ENCODE assay signal across 9 cellular contexts in genomic region chr17:79835953-79836951, GRCh38. TPM values are rescaled to one million over a fixed set of nuclear protein-coding genes. Genes with fewer than 3 reads are reported as not detected.
DNase-seq lines count a peak whose midpoint lies in the region; TF ChIP-seq lines count a peak whose summit lies in the region.
"Had no signal": no experiment of that assay in that cellular context is flagged by ENCODE, and none has a peak within 500 bp of the region (broad histone marks: within the 10 kb centered on the region; RNA-seq: fewer than 3 reads in every experiment).

No MANE protein-coding gene starts in this region.

- peaks cover 12% of the 10 kb centered on the region for H3K27me3 ChIP-seq in mammary epithelial cell (ENCODE audit: insufficient read depth, low read length)
- peaks cover 14 to 17% of the 10 kb centered on the region in 2 donors for H3K27me3 ChIP-seq in muscle layer of colon (ENCODE audit: control insufficient read depth in 1 of 2, insufficient read depth in 2 of 2, low read length in 2 of 2)
- H3K27me3 ChIP-seq in GM23248 (replicated peaks; ENCODE audit: insufficient read depth), result peaks cover 9% of the 10 kb centered on the region

- DNase-seq in NCI-H226, result peak; percentile 20
- DNase-seq in mammary epithelial cell, result no peak
- DNase-seq in GM13976 (ENCODE audit: low spot score), result no peak
- no peak for DNase-seq in DMS79 (lab: John Stamatoyannopoulos, UW)
- no peak for DNase-seq in hypothalamus (lab: John Stamatoyannopoulos, UW)
- DNase-seq in GM23248, result no peak

- TF ChIP-seq CTCF in mammary epithelial cell (conservative IDR thresholded peaks at IDR 0.05 in 1 of 2, IDR thresholded peaks at IDR 0.05 in 1 of 2; ENCODE audit: extremely low read depth in 1 of 2, insufficient read depth in 1 of 2, low read depth in 1 of 2, low read length in 2 of 2), result no peak
- no peak for TF ChIP-seq CTCF in GM13976 (IDR thresholded peaks at IDR 0.05; ENCODE audit: borderline replicate concordance, control extremely low read depth, extremely low read depth, insufficient read depth, missing control alignments)

- H3F3A ChIP-seq in GM23248 (ENCODE audit: insufficient read depth), result peaks cover 11% of the 10 kb centered on the region

- CTCF ChIA-PET in mammary epithelial cell (lab: Charles Lee; ENCODE audit: low non-redundant PET), result interaction anchor here (0.7 to 0.9 kb wide), 2 partner anchors 14 to 25 kb away, joined by 3 to 9 read pairs; no protein-coding TSS in a partner anchor

- no TSS peak for BruUV-seq in mammary epithelial cell (replicated peaks; lab: Mats Ljungman, UMichigan)

- H3K9ac ChIP-seq in mammary epithelial cell (ENCODE audit: insufficient read depth, low read length) (no peak overlapping the region), muscle layer of colon (ENCODE audit: low read length) (no peak overlapping the region), GM23248 (no peak overlapping the region)

- H3K9me3 ChIP-seq in mammary epithelial cell (replicated peaks; ENCODE audit: insufficient read depth, low read length) (no peaks in the 10 kb centered on the region), muscle layer of colon (ENCODE audit: low read length) (no peaks in the 10 kb centered on the region), GM23248 (ENCODE audit: low read depth) (no peaks in the 10 kb centered on the region)

- H3K4me1 ChIP-seq in mammary epithelial cell (ENCODE audit: insufficient read depth, low read length) (peaks cover 32% of the 10 kb centered on the region), muscle layer of colon (ENCODE audit: insufficient read depth, low read length) (peaks cover 44% of the 10 kb centered on the region), GM23248 (ENCODE audit: insufficient read depth) (peaks cover 6% of the 10 kb centered on the region; the same call in 1 of the 2 replicates)

- in situ Hi-C loops in mammary epithelial cell (cut with MboI; ENCODE audit: low sequenced_read_pairs in 2 of 2), result no loop called here
- in situ Hi-C loops in GM13976 (cut with MboI; ENCODE audit: low sequenced_read_pairs, unreplicated experiment), result no loop called here
- in situ Hi-C loops in GM23248 (cut with MboI), result no loop called here

- H3K4me3 ChIP-seq in GM08714 (ENCODE audit: low read length) (peak overlapping the region; percentile 31; the same call in 1 of the 2 replicates), mammary epithelial cell (replicated peaks in 1 of 3; ENCODE audit: insufficient read depth in 1 of 3, low read depth in 2 of 3, low read length in 3 of 3) (peak overlapping the region; percentile 71 to 86 (median 85)), muscle layer of colon (ENCODE audit: low read depth in 1 of 2, low read length in 2 of 2) (peak overlapping the region; percentile 29 to 81), GM23248 (no peak overlapping the region)

- H3K27ac ChIP-seq in mammary epithelial cell (ENCODE audit: insufficient read depth, low read depth, low read length) (peak overlapping the region; percentile 9), muscle layer of colon (ENCODE audit: low read depth, low read length) (no peak overlapping the region), GM23248 (no peak overlapping the region)
- H3K27ac ChIP-seq: SJSA1 had no signal

- H3K79me2 ChIP-seq in mammary epithelial cell (ENCODE audit: insufficient read depth, low read length), result peaks cover 42% of the 10 kb centered on the region
- peaks cover 39% of the 10 kb centered on the region for H3K79me2 ChIP-seq in GM23248 (ENCODE audit: insufficient read depth)

- H2AFZ ChIP-seq in mammary epithelial cell (ENCODE audit: low read depth, low read length) (no peak overlapping the region), GM23248 (no peak overlapping the region)

- peak overlapping the region; percentile 100 for H3K4me2 ChIP-seq in mammary epithelial cell (ENCODE audit: insufficient read depth, low read depth, low read length)
- no peak overlapping the region for H3K4me2 ChIP-seq in GM23248 (ENCODE audit: unreplicated experiment)

- no peaks in the 10 kb centered on the region for H4K20me1 ChIP-seq in mammary epithelial cell (ENCODE audit: insufficient read depth, low read length)
- no peaks in the 10 kb centered on the region for H4K20me1 ChIP-seq in GM23248 (ENCODE audit: insufficient read depth)

- intact Hi-C loops in mammary epithelial cell (cut with micrococcal nuclease), result loop anchor here (5.0 kb wide), 2 partner anchors 39 to 136 kb away; partner anchors contain the start of gene CBX8

- no peaks in the 10 kb centered on the region for H3K9me2 ChIP-seq in GM23248 (ENCODE audit: insufficient read depth)

- 30% methylated on average over 33 of the region's 42 CpGs for WGBS in mammary epithelial cell (ENCODE audit: low coverage, missing lambda C conversion rate)
- 82 to 83% methylated on average over 40 of the region's 42 CpGs for WGBS in GM23248 (ENCODE audit: low coverage in 1 of 2, low lambda C conversion rate in 2 of 2, missing lambda C conversion rate in 2 of 2), 2 experiments

- dilution Hi-C loops in mammary epithelial cell (cut with HindIII; ENCODE audit: low sequenced_read_pairs), result loop anchor here (5.0 kb wide), 1 partner anchor 56 kb away; no protein-coding TSS in a partner anchor

- H3K36me3 ChIP-seq in mammary epithelial cell (ENCODE audit: insufficient read depth, low read length) (no peaks in the 10 kb centered on the region), muscle layer of colon (ENCODE audit: insufficient read depth, low read length) (peaks cover 8% of the 10 kb centered on the region), GM23248 (ENCODE audit: low read depth) (peaks cover 7% of the 10 kb centered on the region; the same call in 1 of the 2 replicates)

RNA-seq across cellular contexts. Expression of gene CBX4, which starts 3.0 kb away (rescaled TPM):
- total RNA-seq in mammary epithelial cell, result 10 to 100 TPM; 28.5 to 34.7 TPM
- polyA plus RNA-seq in mammary epithelial cell (11.2 TPM), GM23248 (2016; fragmentation: Nextera tagmentation; extraction: Ambion mirVana) (1.2 and 1.4 TPM in 2 replicates)
- polyA minus RNA-seq in mammary epithelial cell, result 2.2 TPM
- total RNA-seq in GM23248 (2014; rRNA removed; shearing (Covaris generic)), result 11.4 and 18.9 TPM in 2 replicates

RNA-seq across cellular contexts. Expression of gene CBX8, which starts 39.4 kb away (rescaled TPM):
- total RNA-seq in mammary epithelial cell, result 1 to 10 TPM; 4.5 to 5.4 TPM
- polyA plus RNA-seq in mammary epithelial cell (0.34 TPM), GM23248 (2016; fragmentation: Nextera tagmentation; extraction: Ambion mirVana) (5.9 and 6.4 TPM in 2 replicates)
- not detected for polyA minus RNA-seq in mammary epithelial cell
- 2.7 and 3.9 TPM in 2 replicates for total RNA-seq in GM23248 (2014; rRNA removed; shearing (Covaris generic))

RNA-seq across cellular contexts. Expression of gene CBX2, which starts 58.3 kb away (rescaled TPM):
- total RNA-seq in mammary epithelial cell, result 1 to 10 TPM in 1 of 2 donors, under 1 TPM in 1; 0.67 to 3.8 TPM
- polyA plus RNA-seq in mammary epithelial cell, result 3.6 TPM
- polyA minus RNA-seq in mammary epithelial cell, result 1.4 TPM
- total RNA-seq in GM23248 (2014; rRNA removed; shearing (Covaris generic)), result 0.11 and 0.13 TPM in 2 replicates
- polyA plus RNA-seq in GM23248 (2016; fragmentation: Nextera tagmentation; extraction: Ambion mirVana), result 0.13 and 0.23 TPM in 2 replicates
